2 cellular contexts compared by ENCODE assay signal in the genomic region with DNA sequence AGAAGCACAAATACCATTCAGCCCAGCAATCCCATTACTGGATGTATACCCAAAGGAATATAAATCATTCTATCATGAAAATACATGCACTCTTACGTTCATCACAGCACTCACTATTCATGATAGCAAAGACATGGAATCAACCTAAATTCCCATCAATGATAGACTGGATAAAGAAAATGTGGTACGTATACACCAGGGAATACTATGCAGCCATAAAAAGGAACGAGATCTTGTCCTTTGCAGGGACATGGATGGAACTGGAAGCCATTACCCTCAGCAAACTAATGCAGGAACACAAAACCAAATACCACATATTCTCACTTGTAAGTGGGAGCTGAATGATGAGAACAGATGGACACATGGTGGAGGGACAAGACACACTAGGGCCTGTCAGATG. TPM values are rescaled to one million over a fixed set of nuclear protein-coding genes. Genes with fewer than 3 reads are reported as not detected.
"Had no signal": no experiment of that assay in that cellular context is flagged by ENCODE, and none has a peak within 500 bp of the region (broad histone marks: within the 10 kb centered on the region; RNA-seq: fewer than 3 reads in every experiment).

No MANE protein-coding gene starts in this region.

RNA-seq across cellular contexts. Expression of gene ACSM6, which starts 46.1 kb away (rescaled TPM):
- total RNA-seq: G401, GM12878 had no signal

RNA-seq across cellular contexts. Expression of gene PDLIM1, which starts 50.7 kb away (rescaled TPM):
- total RNA-seq: G401 had no signal
